In genomic region chr19:15432629-15433518, GRCh38 we compare ENCODE assay signal across 1 cellular context.
A peak's percentile ranks its signal among the peaks of the same experiment; 100 is the strongest.
TF ChIP-seq lines count a peak whose summit lies in the region.

No MANE protein-coding gene starts in this region.

TF ChIP-seq in K562, 482 proteins besides CTCF, POLR2A, EP300 and RAD21 (continued from another document and continues in another):
- no peak for TF ChIP-seq ZNF318 (IDR thresholded peaks at IDR 0.05; ENCODE audit: borderline replicate concordance in 1 of 2, low read depth in 1 of 2)
- no peak; the same call in 1 of the 2 replicates for TF ChIP-seq GTF2F1 (IDR thresholded peaks at IDR 0.05; ENCODE audit: low read depth, low read length)
- no peak for TF ChIP-seq SMARCE1 (IDR thresholded peaks at IDR 0.05)
- no peak for TF ChIP-seq ZBTB12 (CRISPR knock-in tag; IDR thresholded peaks at IDR 0.05)
- TF ChIP-seq NR4A1 (CRISPR knock-in tag; IDR thresholded peaks at IDR 0.05): no peak
- TF ChIP-seq NR4A1 (tag; IDR thresholded peaks at IDR 0.05): no peak
- no peak for TF ChIP-seq SFPQ (IDR thresholded peaks at IDR 0.05; ENCODE audit: low read depth, low read length)
- TF ChIP-seq SPI1 (IDR thresholded peaks at IDR 0.05; ENCODE audit: borderline replicate concordance, low read depth, low read length): no peak
- TF ChIP-seq HDAC3 (IDR thresholded peaks at IDR 0.05; ENCODE audit: borderline replicate concordance, partially characterized antibody): no peak
- TF ChIP-seq SP1 (CRISPR knock-in tag; IDR thresholded peaks at IDR 0.05): peak; percentile 74
- no peak for TF ChIP-seq ZBTB2 (IDR thresholded peaks at IDR 0.05)
- no peak for TF ChIP-seq ATF1 (CRISPR knock-in tag; IDR thresholded peaks at IDR 0.05)
- TF ChIP-seq ATF1 (tag; IDR thresholded peaks at IDR 0.05): peak; percentile 70
- no peak for TF ChIP-seq ELF2 (CRISPR knock-in tag; IDR thresholded peaks at IDR 0.05)
- TF ChIP-seq MYBL2 (IDR thresholded peaks at IDR 0.05; ENCODE audit: low read depth): no peak
- TF ChIP-seq MYBL2 (CRISPR knock-in tag; IDR thresholded peaks at IDR 0.05; ENCODE audit: borderline replicate concordance): no peak
- no peak for TF ChIP-seq CBFA2T2 (conservative IDR thresholded peaks at IDR 0.05)
- no peak for TF ChIP-seq MLX (CRISPR knock-in tag; conservative IDR thresholded peaks at IDR 0.05)
- no peak for TF ChIP-seq NCOA2 (IDR thresholded peaks at IDR 0.05; ENCODE audit: partially characterized antibody in 2 of 2)
- no peak for TF ChIP-seq ZNF212 (CRISPR knock-in tag; IDR thresholded peaks at IDR 0.05)
- TF ChIP-seq ZNF79 (CRISPR knock-in tag; IDR thresholded peaks at IDR 0.05; ENCODE audit: low read depth): no peak
- TF ChIP-seq ZNF395 (CRISPR knock-in tag; IDR thresholded peaks at IDR 0.05): no peak
- peak; percentile 86 for TF ChIP-seq VEZF1 (CRISPR knock-in tag; IDR thresholded peaks at IDR 0.05)
- TF ChIP-seq THAP7 (CRISPR knock-in tag; IDR thresholded peaks at IDR 0.05): no peak
- TF ChIP-seq MBD1 (CRISPR knock-in tag; IDR thresholded peaks at IDR 0.05): no peak
- TF ChIP-seq SETDB1 (IDR thresholded peaks at IDR 0.05; ENCODE audit: low read length): no peak
- no peak for TF ChIP-seq ARNT (IDR thresholded peaks at IDR 0.05)
- 0 out of 2 replicates have a peak, but pooled peaks have one; percentile 62 for TF ChIP-seq E2F1 (CRISPR knock-in tag; IDR thresholded peaks at IDR 0.05)
- TF ChIP-seq MCM3 (IDR thresholded peaks at IDR 0.05): no peak
- no peak for TF ChIP-seq ZNF277 (CRISPR knock-in tag; IDR thresholded peaks at IDR 0.05; ENCODE audit: borderline replicate concordance)
- TF ChIP-seq HMGXB4 (CRISPR knock-in tag; IDR thresholded peaks at IDR 0.05): 0 out of 2 replicates have a peak, but pooled peaks have one; percentile 40
- peak; percentile 11 for TF ChIP-seq SP2 (IDR thresholded peaks at IDR 0.05; ENCODE audit: extremely low read depth, low read depth, low read length, poor library complexity, severe bottlenecking)
- no peak for TF ChIP-seq FOXJ2 (tag; IDR thresholded peaks at IDR 0.05)
